In the genomic region with DNA sequence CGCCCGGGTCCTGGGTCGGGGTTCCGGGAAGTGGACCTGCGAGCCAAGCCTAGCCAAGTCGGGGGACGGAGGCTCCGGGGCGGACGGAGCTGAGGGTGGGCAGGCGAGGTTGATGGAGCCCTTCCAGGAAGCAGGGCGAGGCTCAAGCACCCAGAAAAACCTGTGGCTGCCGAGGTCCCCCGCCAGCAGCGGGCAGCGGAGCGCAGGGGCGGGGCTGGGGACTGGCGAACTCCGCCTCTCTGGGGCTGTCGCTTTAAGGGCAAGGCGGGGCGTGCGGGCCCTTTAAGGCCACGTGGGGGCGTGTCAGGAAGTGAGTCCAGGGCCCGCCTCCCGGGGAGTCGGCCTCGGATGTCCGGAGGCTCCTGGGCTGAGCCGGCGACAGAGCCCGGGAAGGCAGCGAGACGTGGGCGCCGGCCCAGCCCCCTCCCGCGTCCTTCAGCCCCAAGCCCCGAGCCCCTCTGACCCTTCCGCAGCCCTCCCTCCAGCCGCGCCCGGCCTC, we compare ENCODE assay signal across 8 cellular contexts. TPM values are rescaled to one million over a fixed set of nuclear protein-coding genes. Genes with fewer than 3 reads are reported as not detected.
DNase-seq lines count a peak whose midpoint lies in the region; TF ChIP-seq lines count a peak whose summit lies in the region.

A gene (plus strand): TSS at position 344 of the 499 bp plus-strand sequence. CDS start 653 bp downstream, outside the sequence.

- peak within 1 kb of the TSS; percentile 97 for H3K27ac Mint-ChIP-seq in neural crest cell (ENCODE audit: unreplicated experiment)

- H3K36me3 Mint-ChIP-seq in neural crest cell (ENCODE audit: low read depth): no peaks in the 10 kb centered on the region

- peak; percentile 97 for DNase-seq in ELR (ENCODE audit: low read depth)
- peak; percentile 93 for DNase-seq in H4 (ENCODE audit: low spot score)
- peak; percentile 96 for DNase-seq in LoVo (ENCODE audit: low spot score)
- DNase-seq in SHP77 (lab: John Stamatoyannopoulos, UW): peak; percentile 95 to 97
- DNase-seq in activated effector memory CD4-positive, alpha-beta T cell treated with anti-CD3 and anti-CD28 coated beads, Interleukin-2, amount 50 U/mL, for 16 hours: peak; percentile 99
- peak; percentile 89 for DNase-seq in fibroblast of the aortic adventitia (ENCODE audit: low read depth)
- DNase-seq in neural crest cell (ENCODE audit: low read depth, low spot score): peak; percentile 95

- peaks cover 36% of the 10 kb centered on the region for H3K4me1 ChIP-seq in stomach smooth muscle (ENCODE audit: control insufficient read depth, insufficient read depth, low read length)

- H3K4me3 ChIP-seq in fibroblast of the aortic adventitia (ENCODE audit: low read depth, low read length): peak within 1 kb of the TSS; percentile 93
- peak within 1 kb of the TSS; percentile 91 to 92 for H3K4me3 ChIP-seq in stomach smooth muscle (ENCODE audit: low read length in 2 of 2)

- H3K27me3 Mint-ChIP-seq in neural crest cell (ENCODE audit: low read depth): peaks cover 29% of the 10 kb centered on the region

- H3K9me3 ChIP-seq in stomach smooth muscle (ENCODE audit: control insufficient read depth in 2 of 2, low read length in 2 of 2): no peaks in the 10 kb centered on the region

- H3K4me3 Mint-ChIP-seq in neural crest cell: peak within 1 kb of the TSS; percentile 95

- peaks cover 27% of the 10 kb centered on the region for H3K4me1 Mint-ChIP-seq in neural crest cell

- no peaks in the 10 kb centered on the region for H3K27me3 ChIP-seq in stomach smooth muscle (ENCODE audit: control insufficient read depth in 1 of 2, insufficient read depth in 2 of 2, low read length in 2 of 2)

- peak within 1 kb of the TSS; percentile 67 for H3K27ac ChIP-seq in stomach smooth muscle (ENCODE audit: low read length)

- peak; percentile 0 for TF ChIP-seq CTCF in fibroblast of the aortic adventitia (IDR thresholded peaks at IDR 0.05; ENCODE audit: insufficient read depth, low read length)
- no peak for TF ChIP-seq CTCF in neural crest cell (conservative IDR thresholded peaks at IDR 0.05)

- H3K36me3 ChIP-seq in stomach smooth muscle (ENCODE audit: control insufficient read depth in 2 of 2, insufficient read depth in 2 of 2, low read length in 2 of 2): peaks cover 0 to 4% of the 10 kb centered on the region in 2 donors

- no peaks in the 10 kb centered on the region for H3K9me3 Mint-ChIP-seq in neural crest cell

- H3K9ac ChIP-seq in stomach smooth muscle (ENCODE audit: low read length in 2 of 2): peak within 1 kb of the TSS; percentile 82 to 83

RNA-seq across cellular contexts. Expression of the gene that starts here (rescaled TPM):
- 9.5 and 11.2 TPM in 2 replicates for total RNA-seq in H4 (2014; rRNA removed; shearing (Covaris generic))
- 2.7 and 6.2 TPM in 2 replicates for total RNA-seq in fibroblast of the aortic adventitia (ENCODE audit: low replicate concordance)
- total RNA-seq in neural crest cell: 12.9 and 13.3 TPM in 2 replicates

Comparison
In these comparisons a context has a peak if more than half of its experiments do, and no peak if none do; other contexts are left out.
1. Peak in every context shown above with its lines: DNase-seq, H3K4me3 ChIP-seq and H3K27ac ChIP-seq.